In genomic region chr7:134515569-134516468, GRCh38 we compare ENCODE assay signal across 13 cellular contexts. TPM values are rescaled to one million over a fixed set of nuclear protein-coding genes. Genes with fewer than 3 reads are reported as not detected.
A peak's percentile ranks its signal among the peaks of the same experiment; 100 is the strongest.
DNase-seq lines count a peak whose midpoint lies in the region; ATAC-seq and TF ChIP-seq lines count a peak whose summit lies in the region.
"Had no signal": no experiment of that assay in that cellular context is flagged by ENCODE, and none has a peak within 500 bp of the region (broad histone marks: within the 10 kb centered on the region; RNA-seq: fewer than 3 reads in every experiment).

No MANE protein-coding gene starts in this region.

- no peaks in the 10 kb centered on the region for H3K27me3 Mint-ChIP-seq in Calu3 (ENCODE audit: unreplicated experiment)

- ATAC-seq in GM18858 (IDR thresholded peaks at IDR 0.05; ENCODE audit: unreplicated experiment), result no peak
- ATAC-seq: activated T-cell treated with anti-CD3 and anti-CD28 coated beads, Interleukin-2, amount 50 U/mL, for 72 hours; stimulated activated effector memory CD8-positive, alpha-beta T cell treated with anti-CD3 and anti-CD28 coated beads, Interleukin-12 subunit alpha, Interleukin-12 subunit beta, amount 100 ng/mL, for 72 hours had no signal

- no peaks in the 10 kb centered on the region for H3K9me3 ChIP-seq in ovary

- TF ChIP-seq EP300 in ovary (IDR thresholded peaks at IDR 0.05), result no peak

- H3K27ac ChIP-seq in ovary, result no peak overlapping the region
- H3K27ac ChIP-seq: skin epidermis had no signal

- H3K27ac Mint-ChIP-seq in Calu3 (ENCODE audit: unreplicated experiment), result peak overlapping the region; percentile 18
- H3K27ac Mint-ChIP-seq: activated T-cell treated with anti-CD3 and anti-CD28 coated beads, Interleukin-2, amount 50 U/mL, for 72 hours; stimulated activated effector memory CD8-positive, alpha-beta T cell treated with anti-CD3 and anti-CD28 coated beads, Interleukin-12 subunit alpha, Interleukin-12 subunit beta, amount 100 ng/mL, for 72 hours had no signal

- H3K27me3 ChIP-seq in ovary, result no peaks in the 10 kb centered on the region

- H3K4me1 ChIP-seq in ovary (ENCODE audit: insufficient read depth), result no peaks in the 10 kb centered on the region

- H3K4me3 ChIP-seq in cardiac fibroblast (replicated peaks in 1 of 2; ENCODE audit: low read depth in 2 of 2, low read length in 2 of 2) (no peak overlapping the region), ovary (no peak overlapping the region)
- H3K4me3 ChIP-seq: lung, skin epidermis had no signal

- CTCF ChIA-PET in Calu3 (lab: Charles Lee), result interaction anchor here (0.7 kb wide), 1 partner anchor 83 kb away, joined by 6 read pairs; no protein-coding TSS in a partner anchor

- 53 to 58% (median 55%) methylated on average over 6 of the region's 6 CpGs for WGBS in ovary, 3 donors

- H3K4me1 Mint-ChIP-seq in Calu3 (ENCODE audit: low read depth, unreplicated experiment), result peaks cover 52% of the 10 kb centered on the region

- TF ChIP-seq CTCF in Calu3 (IDR thresholded peaks at IDR 0.05; ENCODE audit: unreplicated experiment) (no peak), cardiac fibroblast (IDR thresholded peaks at IDR 0.05; ENCODE audit: low read depth, low read length) (no peak), ovary (IDR thresholded peaks at IDR 0.05) (no peak)

- no peak for TF ChIP-seq POLR2A in ovary (IDR thresholded peaks at IDR 0.05)

- intact Hi-C loops in Calu3 (cut with micrococcal nuclease; ENCODE audit: unreplicated experiment), result loop anchor here (10.0 kb wide), 1 partner anchor 151 kb away; no protein-coding TSS in a partner anchor
- intact Hi-C loops in ovary (cut with DNase I), result loop anchor here in 3 of 4 donors (10.0 kb wide), 2 partner anchors 81 to 89 kb away; no protein-coding TSS in a partner anchor

- DNase-seq in Calu3 (no peak), NCI-H226 (peak; percentile 70), cardiac fibroblast (ENCODE audit: low read depth in 2 of 2) (peak; percentile 80 to 97), myocyte (ENCODE audit: low read depth) (peak; percentile 93), ovary (no peak), NCI-H1436 treated with DMSO at 0.1 percent for 48 hours (lab: John Stamatoyannopoulos, UW) (no peak)
- DNase-seq in activated naive CD4-positive, alpha-beta T cell treated with anti-CD3 and anti-CD28 coated beads, Interleukin-2, amount 50 U/mL, for 16 hours, result no peak
- DNase-seq: activated T-cell treated with anti-CD3 and anti-CD28 coated beads, Interleukin-2, amount 50 U/mL, for 72 hours; effector CD4-positive, alpha-beta T cell had no signal

- H3K36me3 Mint-ChIP-seq in Calu3 (ENCODE audit: insufficient read depth, unreplicated experiment), result no peaks in the 10 kb centered on the region
- H3K36me3 Mint-ChIP-seq: stimulated activated effector memory CD8-positive, alpha-beta T cell treated with anti-CD3 and anti-CD28 coated beads, Interleukin-12 subunit alpha, Interleukin-12 subunit beta, amount 100 ng/mL, for 72 hours had no signal

- H3K36me3 ChIP-seq in ovary, result no peaks in the 10 kb centered on the region

- H3K9me3 Mint-ChIP-seq in Calu3 (ENCODE audit: low read depth, unreplicated experiment), result no peaks in the 10 kb centered on the region
- H3K9me3 Mint-ChIP-seq: activated T-cell treated with anti-CD3 and anti-CD28 coated beads, Interleukin-2, amount 50 U/mL, for 72 hours; stimulated activated effector memory CD8-positive, alpha-beta T cell treated with anti-CD3 and anti-CD28 coated beads, Interleukin-12 subunit alpha, Interleukin-12 subunit beta, amount 100 ng/mL, for 72 hours had no signal

- no TSS peak for BruUV-seq in Calu3 (replicated peaks; lab: Mats Ljungman, UMichigan)

- H3K4me3 Mint-ChIP-seq in Calu3 (ENCODE audit: low read depth, unreplicated experiment), result no peak overlapping the region
- H3K4me3 Mint-ChIP-seq: activated T-cell treated with anti-CD3 and anti-CD28 coated beads, Interleukin-2, amount 50 U/mL, for 72 hours; stimulated activated effector memory CD8-positive, alpha-beta T cell treated with anti-CD3 and anti-CD28 coated beads, Interleukin-12 subunit alpha, Interleukin-12 subunit beta, amount 100 ng/mL, for 72 hours had no signal

RNA-seq across cellular contexts. Expression of gene AKR1B10, which starts 11.5 kb away (rescaled TPM):
- 26.4 and 62.5 TPM in 2 replicates for total RNA-seq in Calu3 (2022)
- total RNA-seq in myocyte, result 2.7 and 3.2 TPM in 2 replicates
- 0.91 TPM for polyA plus RNA-seq in myocyte (2012)
- 1 to 10 TPM in 2 of 7 donors, under 1 TPM in 2, not detected in 3; 0.71 to 2.0 (median 1.1) TPM for total RNA-seq in ovary
- under 1 TPM in 1 of 2 donors, not detected in 1; 0.42 TPM for polyA plus RNA-seq in ovary
- total RNA-seq: activated T-cell treated with anti-CD3 and anti-CD28 coated beads, Interleukin-2, amount 50 U/mL, for 72 hours had no signal

RNA-seq across cellular contexts. Expression of gene AKR1B15, which starts 33.1 kb away (rescaled TPM):
- total RNA-seq in Calu3 (2022) (0.73 and 1.7 TPM in 2 replicates), myocyte (1.2 and 1.8 TPM in 2 replicates), ovary (under 1 TPM in 1 of 7 donors, not detected in 6; 0.22 TPM)
- polyA plus RNA-seq in myocyte (2012), result 0.19 TPM
- not detected for polyA plus RNA-seq in ovary
- total RNA-seq: activated T-cell treated with anti-CD3 and anti-CD28 coated beads, Interleukin-2, amount 50 U/mL, for 72 hours; lung had no signal
- polyA plus RNA-seq: lung had no signal

RNA-seq across cellular contexts. Expression of gene AKR1B1, which starts 56.9 kb away (rescaled TPM):
- 115 and 139 TPM in 2 replicates for total RNA-seq in Calu3 (2022)
- 151 and 157 TPM in 2 replicates for total RNA-seq in myocyte
- polyA plus RNA-seq in myocyte (2012), result 239 TPM
- 10 to 100 TPM; 39.3 to 96.8 (median 80.8) TPM for total RNA-seq in ovary
- polyA plus RNA-seq in ovary, result 100 to 1,000 TPM in 1 of 2 donors, 10 to 100 TPM in 1; 66.5 to 133 TPM

Comparison
In these comparisons a context has a peak if more than half of its experiments do, and no peak if none do; other contexts are left out.
1. DNase-seq: peak in NCI-H226 (single experiment), cardiac fibroblast (2 of 2) and myocyte (single experiment); none in Calu3 (single experiment), activated naive CD4-positive, alpha-beta T cell treated with anti-CD3 and anti-CD28 coated beads, Interleukin-2, amount 50 U/mL, for 16 hours (single experiment), ovary (0 of 5) and NCI-H1436 treated with DMSO at 0.1 percent for 48 hours (single experiment).